ENCODE assay signal across 8 cellular contexts in the genomic region with DNA sequence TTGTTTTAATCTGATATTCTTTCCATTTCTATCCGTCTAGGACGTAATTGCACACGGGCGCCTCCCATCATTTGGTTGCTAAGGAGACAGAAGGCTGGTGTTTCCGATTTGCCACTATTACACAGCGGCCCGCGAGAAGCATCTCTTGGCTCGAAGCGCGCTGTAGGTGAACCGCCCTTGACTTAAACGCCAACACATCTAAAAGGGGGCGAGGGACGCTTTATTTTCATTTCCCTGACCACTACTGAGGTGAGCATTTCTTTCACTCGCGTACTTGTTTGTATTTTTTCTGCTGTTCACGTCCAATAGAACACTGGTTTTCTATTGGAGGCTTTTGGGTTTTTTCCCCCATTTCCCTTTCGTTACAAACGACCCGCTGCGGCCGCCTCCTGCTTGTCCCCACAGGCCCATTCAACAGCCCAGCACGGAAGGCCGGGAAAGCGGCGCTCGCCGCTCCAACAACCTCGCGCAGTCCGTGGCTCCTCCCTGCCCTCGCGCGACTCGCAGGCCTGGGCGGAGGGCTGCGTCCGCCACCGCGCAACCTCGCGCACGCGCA. TPM values are rescaled to one million over a fixed set of nuclear protein-coding genes. Genes with fewer than 3 reads are reported as not detected.
A peak's percentile ranks its signal among the peaks of the same experiment; 100 is the strongest.
DNase-seq lines count a peak whose midpoint lies in the region; ATAC-seq and TF ChIP-seq lines count a peak whose summit lies in the region.

No MANE protein-coding gene starts in this region.

- intact Hi-C loops in dendritic cell treated with granulocyte-macrophage colony-stimulating factor and Interleukin-4, amounts not matched to agents 40 ng/mL and 50 ng/mL, for 4 days (cut with micrococcal nuclease) = no loop called here
- intact Hi-C loops in lower leg skin (cut with DNase I; ENCODE audit: low total_unique reads) = no loop called here

- H3K27ac ChIP-seq in AG04450 (ENCODE audit: low read depth, low read length) = peak overlapping the region; percentile 92

- DNase-seq in AG04450 (ENCODE audit: low read depth, low spot score) (no peak), NCI-H2227 (lab: John Stamatoyannopoulos, UW; ENCODE audit: unreplicated experiment) (peak; percentile 84), lower leg skin (ENCODE audit: low spot score in 2 of 2) (peak; percentile 44 to 89)
- peak; percentile 50 for DNase-seq in activated CD4-positive, alpha-beta T cell treated with anti-CD3 and anti-CD28 coated beads for 1 hour
- peak; percentile 40 to 54 (median 43) for DNase-seq in stimulated activated CD4-positive, alpha-beta T cell treated with anti-CD3 and anti-CD28 coated beads, TNF-alpha, amount 100 ng/mL, for 24 hours (ENCODE audit: low read depth in 3 of 3)

- POLR2A ChIA-PET in AG04450 (lab: Yijun Ruan, JAX) = interaction anchor here (0.6 to 2.0 kb wide), 7 partner anchors 9 to 547 kb away, joined by 3 to 7 read pairs (median 5); a partner anchor contains a TSS

- H3K4me3 ChIP-seq in AG04450 (ENCODE audit: low read depth, low read length) = peak overlapping the region; percentile 70
- no peak overlapping the region for H3K4me3 ChIP-seq in lower leg skin (ENCODE audit: low read depth, poor library complexity, severe bottlenecking)

- CTCF ChIA-PET in AG04450 (lab: Charles Lee) = interaction anchor here (1.4 to 7.4 kb wide), 4 partner anchors 8 to 1168 kb away, joined by 3 to 79 read pairs (median 5); a partner anchor contains a TSS

- no peaks in the 10 kb centered on the region for H3K27me3 Mint-ChIP-seq in dendritic cell treated with granulocyte-macrophage colony-stimulating factor and Interleukin-4, amounts not matched to agents 40 ng/mL and 50 ng/mL, for 4 days

- no peaks in the 10 kb centered on the region for H3K27me3 ChIP-seq in AG04450 (ENCODE audit: control insufficient read depth, insufficient read depth, low read length)

- H3K9me3 ChIP-seq in AG04450 (ENCODE audit: control insufficient read depth, insufficient read depth, low read length) = peaks cover 7% of the 10 kb centered on the region; the same call in 1 of the 2 replicates

- 0% methylated on average over 33 to 45 of the region's 45 CpGs for WGBS in lower leg skin, 2 donors

- H3K36me3 Mint-ChIP-seq in dendritic cell treated with granulocyte-macrophage colony-stimulating factor and Interleukin-4, amounts not matched to agents 40 ng/mL and 50 ng/mL, for 4 days (ENCODE audit: low read depth) = peaks cover 16% of the 10 kb centered on the region

- no peak for TF ChIP-seq CTCF in AG04450 (IDR thresholded peaks at IDR 0.05; ENCODE audit: low read depth, low read length)
- no peak for TF ChIP-seq CTCF in lower leg skin (IDR thresholded peaks at IDR 0.05)

- peak overlapping the region; percentile 84 for H3K4me3 Mint-ChIP-seq in dendritic cell treated with granulocyte-macrophage colony-stimulating factor and Interleukin-4, amounts not matched to agents 40 ng/mL and 50 ng/mL, for 4 days

- H3K27ac Mint-ChIP-seq in dendritic cell treated with granulocyte-macrophage colony-stimulating factor and Interleukin-4, amounts not matched to agents 40 ng/mL and 50 ng/mL, for 4 days = peak overlapping the region; percentile 98

- ATAC-seq in GM18867 (IDR thresholded peaks at IDR 0.05; ENCODE audit: unreplicated experiment) (peak; percentile 55), HG03066 (IDR thresholded peaks at IDR 0.05; ENCODE audit: low read depth, unreplicated experiment) (peak; percentile 58)

- peaks cover 43% of the 10 kb centered on the region for H3K4me1 Mint-ChIP-seq in dendritic cell treated with granulocyte-macrophage colony-stimulating factor and Interleukin-4, amounts not matched to agents 40 ng/mL and 50 ng/mL, for 4 days (ENCODE audit: low read depth)

- no peak for TF ChIP-seq POLR2A in lower leg skin (IDR thresholded peaks at IDR 0.05)

- H3K9me3 Mint-ChIP-seq in dendritic cell treated with granulocyte-macrophage colony-stimulating factor and Interleukin-4, amounts not matched to agents 40 ng/mL and 50 ng/mL, for 4 days = no peaks in the 10 kb centered on the region

RNA-seq across cellular contexts. Expression of a gene that starts 0.5 kb away (rescaled TPM):
- 28.0 and 35.2 TPM in 2 replicates for polyA plus RNA-seq in AG04450 (2011; rRNA removed)
- 24.0 and 33.9 TPM in 2 replicates for polyA minus RNA-seq in AG04450 (2011; rRNA and poly(A)+ RNA removed)
- total RNA-seq in lower leg skin = 10 to 100 TPM; 72.3 to 94.7 (median 87.0) TPM

RNA-seq across cellular contexts. Expression of a gene that starts 14.0 kb away (rescaled TPM):
- 0.21 and 0.22 TPM in 2 replicates for polyA plus RNA-seq in AG04450 (2011; rRNA removed)
- polyA minus RNA-seq in AG04450 (2011; rRNA and poly(A)+ RNA removed) = 0.13 and 0.14 TPM in 2 replicates
- 1 to 10 TPM in 3 of 4 donors, under 1 TPM in 1; 0.97 to 3.8 (median 2.5) TPM for total RNA-seq in lower leg skin
